ENCODE assay signal across 23 cellular contexts in the genomic region with DNA sequence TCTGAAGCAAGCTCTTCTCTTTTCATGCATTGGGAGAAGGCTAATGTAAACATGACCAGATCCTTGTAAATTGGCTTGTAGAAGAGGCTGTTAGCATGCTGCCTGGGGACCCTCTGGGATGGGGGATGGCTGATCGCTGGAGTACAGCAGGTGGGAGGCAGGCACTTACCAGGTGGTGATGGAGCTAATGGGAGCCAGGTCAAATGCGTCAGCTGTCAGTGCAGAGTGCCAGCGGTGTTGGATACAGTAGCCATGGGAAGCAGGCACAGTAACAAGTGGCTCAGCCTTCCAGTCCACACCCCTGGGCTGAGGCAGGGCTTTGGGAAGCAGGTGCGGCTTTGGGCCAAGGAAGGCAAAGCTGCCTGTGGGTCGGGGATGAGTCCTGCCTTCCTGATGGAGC.
DNase-seq lines count a peak whose midpoint lies in the region; ATAC-seq and TF ChIP-seq lines count a peak whose summit lies in the region.
"Had no signal": no experiment of that assay in that cellular context is flagged by ENCODE, and none has a peak within 500 bp of the region (broad histone marks: within the 10 kb centered on the region; RNA-seq: fewer than 3 reads in every experiment).

No MANE protein-coding gene starts in this region.

- no peaks in the 10 kb centered on the region for H3K9me3 Mint-ChIP-seq in activated T-cell treated with anti-CD3 and anti-CD28 coated beads, Interleukin-2, amount 50 U/mL, for 24 hours
- H3K9me3 Mint-ChIP-seq: activated CD4-positive, alpha-beta T cell treated with anti-CD3 and anti-CD28 coated beads, Interleukin-2, amount 10 ng/mL, durations not matched to agents 24 days and 14 days; natural killer cell had no signal

- peaks cover 0 to 8% (median 0%) of the 10 kb centered on the region in 4 donors for H3K27me3 ChIP-seq in esophagus muscularis mucosa
- no peaks in the 10 kb centered on the region for H3K27me3 ChIP-seq in MM.1S (replicated peaks; ENCODE audit: insufficient read depth, low read length)
- H3K27me3 ChIP-seq: brain microvascular endothelial cell, colonic mucosa, MG63 had no signal

- H3K4me3 ChIP-seq in esophagus muscularis mucosa (no peak overlapping the region), MM.1S (ENCODE audit: low read length) (no peak overlapping the region)
- H3K4me3 ChIP-seq: colonic mucosa, GM23248, MG63 had no signal

- no peak overlapping the region for H2AFZ ChIP-seq in MM.1S (ENCODE audit: low read length)
- H2AFZ ChIP-seq: GM23248 had no signal

- no peak overlapping the region for H3K27ac Mint-ChIP-seq in activated T-cell treated with anti-CD3 and anti-CD28 coated beads, Interleukin-2, amount 50 U/mL, for 24 hours
- H3K27ac Mint-ChIP-seq: activated CD4-positive, alpha-beta T cell treated with anti-CD3 and anti-CD28 coated beads, Interleukin-2, amount 10 ng/mL, durations not matched to agents 24 days and 14 days; activated naive CD8-positive, alpha-beta T cell treated with anti-CD3 and anti-CD28 coated beads, Interleukin-2, amount 50 U/mL, for 24 hours; natural killer cell had no signal

- intact Hi-C loops in esophagus muscularis mucosa (cut with DNase I) (no loop called here), left colon (cut with DNase I, micrococcal nuclease) (no loop called here)

- DNase-seq in DMS79 treated with DMSO at 0.1 percent for 48 hours (lab: John Stamatoyannopoulos, UW): peak; percentile 52
- DNase-seq in NCI-H1694 (lab: John Stamatoyannopoulos, UW): peak; percentile 39
- DNase-seq in NCI-H345 (lab: John Stamatoyannopoulos, UW): peak; percentile 91
- peak; percentile 57 for DNase-seq in esophagus muscularis mucosa (ENCODE audit: extremely low spot score)
- no peak for DNase-seq in MM.1S
- DNase-seq in left colon: no peak
- no peak for DNase-seq in activated T-cell treated with anti-CD3 and anti-CD28 coated beads, Interleukin-2, amount 50 U/mL, for 24 hours
- no peak for DNase-seq in HCEC 1CT
- DNase-seq: activated CD4-positive, alpha-beta T cell treated with anti-CD3 and anti-CD28 coated beads, Interleukin-2, amount 10 ng/mL, durations not matched to agents 24 days and 14 days; activated naive CD8-positive, alpha-beta T cell treated with anti-CD3 and anti-CD28 coated beads, Interleukin-2, amount 50 U/mL, for 24 hours; brain microvascular endothelial cell; colonic mucosa; GM23248; left cardiac atrium; MG63; natural killer cell; NCI-H526; Right ventricle myocardium superior; stimulated activated CD4-positive, alpha-beta T cell treated with anti-CD3 and anti-CD28 coated beads, Interleukin-2, amount 100 ng/mL, for 24 hours; stimulated activated naive CD8-positive, alpha-beta T cell treated with anti-CD3 and anti-CD28 coated beads, Interleukin-15, Interleukin-2, amounts not matched to agents 100 U/mL and 50 U/mL, for 24 hours; T-helper 1 cell; trophoblast cell had no signal

- no peak for TF ChIP-seq EP300 in esophagus muscularis mucosa (IDR thresholded peaks at IDR 0.05)

- no peak for ATAC-seq in left colon
- ATAC-seq: activated naive CD8-positive, alpha-beta T cell treated with anti-CD3 and anti-CD28 coated beads, Interleukin-2, amount 50 U/mL, for 24 hours; left cardiac atrium; natural killer cell; stimulated activated naive CD8-positive, alpha-beta T cell treated with anti-CD3 and anti-CD28 coated beads, Interleukin-15, Interleukin-2, amounts not matched to agents 100 U/mL and 50 U/mL, for 24 hours had no signal

- peaks cover 8% of the 10 kb centered on the region for H3K27me3 Mint-ChIP-seq in activated T-cell treated with anti-CD3 and anti-CD28 coated beads, Interleukin-2, amount 50 U/mL, for 24 hours
- H3K27me3 Mint-ChIP-seq: activated CD4-positive, alpha-beta T cell treated with anti-CD3 and anti-CD28 coated beads, Interleukin-2, amount 10 ng/mL, durations not matched to agents 24 days and 14 days had no signal

- H3K9me3 ChIP-seq in esophagus muscularis mucosa (no peaks in the 10 kb centered on the region), MM.1S (replicated peaks; ENCODE audit: insufficient read depth, low read length) (no peaks in the 10 kb centered on the region)
- H3K9me3 ChIP-seq: colonic mucosa, MG63 had no signal

- WGBS in esophagus muscularis mucosa: 56% methylated on average over 3 of the region's 5 CpGs

- no peaks in the 10 kb centered on the region for H3K36me3 Mint-ChIP-seq in activated T-cell treated with anti-CD3 and anti-CD28 coated beads, Interleukin-2, amount 50 U/mL, for 24 hours (ENCODE audit: low read depth)
- H3K36me3 Mint-ChIP-seq: natural killer cell had no signal

- no peaks in the 10 kb centered on the region for H3K9me2 ChIP-seq in MM.1S (replicated peaks; ENCODE audit: insufficient read depth, low read length)

- TF ChIP-seq POLR2A in esophagus muscularis mucosa (IDR thresholded peaks at IDR 0.05; ENCODE audit: low read depth): no peak

- no peaks in the 10 kb centered on the region for H3K79me2 ChIP-seq in MM.1S (ENCODE audit: low read length)

- H3K27ac ChIP-seq in esophagus muscularis mucosa (replicated peaks in 1 of 4) (no peak overlapping the region), MM.1S (ENCODE audit: low read length) (no peak overlapping the region)
- H3K27ac ChIP-seq: brain microvascular endothelial cell, C4-2B, colonic mucosa, GM23248 had no signal

- no peaks in the 10 kb centered on the region for H3K36me3 ChIP-seq in esophagus muscularis mucosa
- no peaks in the 10 kb centered on the region for H3K36me3 ChIP-seq in MM.1S (replicated peaks; ENCODE audit: insufficient read depth, low read length)
- H3K36me3 ChIP-seq: brain microvascular endothelial cell, colonic mucosa, MG63 had no signal

- H4K20me1 ChIP-seq in MM.1S (ENCODE audit: insufficient read depth, low read length): no peaks in the 10 kb centered on the region

- H3K4me2 ChIP-seq in MM.1S (ENCODE audit: low read depth, low read length): no peak overlapping the region

- no peaks in the 10 kb centered on the region for H3F3A ChIP-seq in MM.1S (ENCODE audit: insufficient read depth, low read length)

- TF ChIP-seq CTCF in esophagus muscularis mucosa (IDR thresholded peaks at IDR 0.05) (no peak), MM.1S (IDR thresholded peaks at IDR 0.05; ENCODE audit: low read length) (no peak)

- H3K4me3 Mint-ChIP-seq in activated T-cell treated with anti-CD3 and anti-CD28 coated beads, Interleukin-2, amount 50 U/mL, for 24 hours: no peak overlapping the region
- H3K4me3 Mint-ChIP-seq: activated CD4-positive, alpha-beta T cell treated with anti-CD3 and anti-CD28 coated beads, Interleukin-2, amount 10 ng/mL, durations not matched to agents 24 days and 14 days; activated naive CD8-positive, alpha-beta T cell treated with anti-CD3 and anti-CD28 coated beads, Interleukin-2, amount 50 U/mL, for 24 hours; natural killer cell had no signal

- H3K4me1 ChIP-seq in esophagus muscularis mucosa (no peaks in the 10 kb centered on the region), MM.1S (ENCODE audit: low read length) (no peaks in the 10 kb centered on the region)
- H3K4me1 ChIP-seq: colonic mucosa had no signal

- H3K9ac ChIP-seq in MM.1S (ENCODE audit: low read length): no peak overlapping the region
- H3K9ac ChIP-seq: GM23248 had no signal

- H3K4me1 Mint-ChIP-seq in activated T-cell treated with anti-CD3 and anti-CD28 coated beads, Interleukin-2, amount 50 U/mL, for 24 hours (ENCODE audit: low read depth): no peaks in the 10 kb centered on the region
- H3K4me1 Mint-ChIP-seq: activated CD4-positive, alpha-beta T cell treated with anti-CD3 and anti-CD28 coated beads, Interleukin-2, amount 10 ng/mL, durations not matched to agents 24 days and 14 days; activated naive CD8-positive, alpha-beta T cell treated with anti-CD3 and anti-CD28 coated beads, Interleukin-2, amount 50 U/mL, for 24 hours; natural killer cell had no signal

Comparison
In these comparisons a context has a peak if more than half of its experiments do, and no peak if none do; other contexts are left out.
1. DNase-seq: peak in DMS79 treated with DMSO at 0.1 percent for 48 hours (single experiment), NCI-H1694 (single experiment), NCI-H345 (single experiment) and esophagus muscularis mucosa (single experiment); none in MM.1S (single experiment), left colon (0 of 2), activated T-cell treated with anti-CD3 and anti-CD28 coated beads, Interleukin-2, amount 50 U/mL, for 24 hours (single experiment) and HCEC 1CT (single experiment).